In the genomic region with DNA sequence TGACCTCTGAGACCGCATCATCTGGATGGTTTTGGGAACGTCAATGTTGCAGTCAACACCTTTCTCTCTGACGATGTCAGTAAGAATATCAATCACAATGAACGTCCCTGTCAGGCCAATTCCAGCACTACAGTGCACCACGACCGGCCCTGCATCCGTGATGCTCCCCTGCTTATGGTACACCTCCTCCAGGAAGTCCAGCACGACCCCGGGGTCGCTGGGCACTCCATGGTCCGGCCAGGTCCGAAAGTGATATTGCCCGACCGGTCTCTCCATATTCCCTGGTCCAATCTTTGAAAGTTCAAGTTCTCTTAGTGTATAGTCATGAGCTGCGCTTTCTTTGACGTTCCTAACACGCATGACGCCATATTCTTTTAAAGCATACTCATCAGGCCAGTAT, we compare ENCODE assay signal across 33 cellular contexts.
"Had no signal": no experiment of that assay in that cellular context is flagged by ENCODE, and none has a peak within 500 bp of the region (broad histone marks: within the 10 kb centered on the region; RNA-seq: fewer than 3 reads in every experiment).

No MANE protein-coding gene starts in this region.

- DNase-seq: activated effector memory CD4-positive, alpha-beta T cell treated with anti-CD3 and anti-CD28 coated beads, Interleukin-2, amount 50 U/mL, for 16 hours; activated effector memory CD4-positive, alpha-beta T cell treated with Interleukin-2 at 50 U/mL for 16 hours; activated gamma-delta T cell; activated gamma-delta T cell treated with Interleukin-2 at 50 U/mL for 16 hours; activated naive CD4-positive, alpha-beta T cell; activated naive CD4-positive, alpha-beta T cell treated with anti-CD3 and anti-CD28 coated beads for 36 hours; activated naive CD4-positive, alpha-beta T cell treated with anti-CD3 and anti-CD28 coated beads, Interleukin-2, amount 10 ng/mL, durations not matched to agents 7 days and 5 days; activated naive CD4-positive, alpha-beta T cell treated with anti-CD3 and anti-CD28 coated beads, Interleukin-2, amount 50 U/mL, for 16 hours; activated naive CD4-positive, alpha-beta T cell treated with Interleukin-2 at 50 U/mL for 16 hours; activated naive CD8-positive, alpha-beta T cell treated with anti-CD3 and anti-CD28 coated beads for 36 hours; activated naive CD8-positive, alpha-beta T cell treated with anti-CD3 and anti-CD28 coated beads, Interleukin-2, amount 10 ng/mL, durations not matched to agents 7 days and 5 days; activated naive CD8-positive, alpha-beta T cell treated with anti-CD3 and anti-CD28 coated beads, Interleukin-2, amount 50 U/mL, for 24 hours; activated T-cell treated with anti-CD3 and anti-CD28 coated beads, Interleukin-2, amount 50 U/mL, for 24 hours; activated T-cell treated with anti-CD3 and anti-CD28 coated beads, Interleukin-2, amount 50 U/mL, for 4 hours; activated T-cell treated with anti-CD3 and anti-CD28 coated beads, Interleukin-2, amount 50 U/mL, for 48 hours; activated T-cell treated with anti-CD3 and anti-CD28 coated beads, Interleukin-2, amount 50 U/mL, for 72 hours; adrenal gland; amniotic stem cell; amygdala; anterior cingulate cortex; aorta; body of pancreas; brain microvascular endothelial cell; caudate nucleus; central memory CD4-positive, alpha-beta T cell; cerebellar nuclear complex had no signal

- H3K27ac ChIP-seq: adrenal gland, ascending aorta, body of pancreas, brain microvascular endothelial cell, breast epithelium, cardiac muscle cell had no signal

- H3K9me3 ChIP-seq: adrenal gland, ascending aorta, breast epithelium had no signal

- H3K27me3 ChIP-seq: adrenal gland, ascending aorta, body of pancreas, brain microvascular endothelial cell, breast epithelium, cardiac muscle cell had no signal

- ATAC-seq: activated naive CD4-positive, alpha-beta T cell treated with anti-CD3 and anti-CD28 coated beads, Interleukin-2, amount 50 U/mL, for 72 hours; activated naive CD8-positive, alpha-beta T cell treated with anti-CD3 and anti-CD28 coated beads, Interleukin-2, amount 50 U/mL, for 24 hours; activated T-cell treated with anti-CD3 and anti-CD28 coated beads, Interleukin-2, amount 50 U/mL, for 4 hours; activated T-cell treated with anti-CD3 and anti-CD28 coated beads, Interleukin-2, amount 50 U/mL, for 72 hours; activated T-helper 17 cell treated with anti-CD3 and anti-CD28 coated beads, Interleukin-2, amount 50 U/mL, for 72 hours; body of pancreas had no signal

- H3K4me1 ChIP-seq: adrenal gland, ascending aorta, body of pancreas, breast epithelium had no signal

- H3K36me3 ChIP-seq: adrenal gland, ascending aorta, brain microvascular endothelial cell, breast epithelium, cardiac muscle cell had no signal

- H3K4me3 ChIP-seq: adrenal gland, ascending aorta, body of pancreas, breast epithelium, cardiac muscle cell had no signal

- FAIRE-seq: astrocyte, bronchial epithelial cell had no signal
